ENCODE assay signal across 1 cellular context in genomic region chr6:40720375-40720748, GRCh38.
TF ChIP-seq lines count a peak whose summit lies in the region.

No MANE protein-coding gene starts in this region.

TF ChIP-seq in SK-N-SH, 30 proteins besides CTCF, POLR2A, EP300 and RAD21 (continued from another document):
- no peak for TF ChIP-seq POLR2AphosphoS5 (IDR thresholded peaks at IDR 0.05; ENCODE audit: low read depth, low read length)
- no peak for TF ChIP-seq MEF2A (IDR thresholded peaks at IDR 0.05; ENCODE audit: borderline replicate concordance, low read depth)
- TF ChIP-seq ZBTB33 (IDR thresholded peaks at IDR 0.05; ENCODE audit: borderline replicate concordance, low read depth): no peak
- TF ChIP-seq YY1 (IDR thresholded peaks at IDR 0.05; ENCODE audit: low read depth): no peak
- TF ChIP-seq SMC3 (IDR thresholded peaks at IDR 0.05; ENCODE audit: low read depth, low read length): no peak
- no peak for TF ChIP-seq SIN3A (IDR thresholded peaks at IDR 0.05; ENCODE audit: borderline replicate concordance, low read depth, low read length)
- TF ChIP-seq FOXM1 (IDR thresholded peaks at IDR 0.05; ENCODE audit: low read depth): no peak
